In genomic region chr10:43043773-43044394, GRCh38 we compare ENCODE assay signal across 14 cellular contexts. TPM values are rescaled to one million over a fixed set of nuclear protein-coding genes. Genes with fewer than 3 reads are reported as not detected.
DNase-seq lines count a peak whose midpoint lies in the region; ATAC-seq, FAIRE-seq and TF ChIP-seq lines count a peak whose summit lies in the region.
"Had no signal": no experiment of that assay in that cellular context is flagged by ENCODE, and none has a peak within 500 bp of the region (broad histone marks: within the 10 kb centered on the region; RNA-seq: fewer than 3 reads in every experiment).

No MANE protein-coding gene starts in this region.

- no peaks in the 10 kb centered on the region for H3K9me3 ChIP-seq in heart left ventricle
- H3K9me3 ChIP-seq: suprapubic skin had no signal

- ATAC-seq in left ventricle myocardium superior = no peak
- no peak for ATAC-seq in heart left ventricle
- ATAC-seq: right cardiac atrium had no signal

- no peak overlapping the region for H3K27ac ChIP-seq in heart left ventricle
- H3K27ac ChIP-seq: suprapubic skin had no signal

- FAIRE-seq in frontal cortex (lab: Jason Lieb, UNC) = no peak
- FAIRE-seq: D721Med, H54 had no signal

- TF ChIP-seq CTCF in heart left ventricle (IDR thresholded peaks at IDR 0.05) = no peak

- peaks cover 0 to 9% (median 0%) of the 10 kb centered on the region in 9 donors for H3K27me3 ChIP-seq in heart left ventricle

- WGBS in heart left ventricle, 4 donors = 75 to 84% (median 79%) methylated on average over 8 to 9 of the region's 9 CpGs

- no peak overlapping the region for H3K4me3 ChIP-seq in heart left ventricle
- H3K4me3 ChIP-seq: lung, suprapubic skin had no signal

- DNase-seq in left ventricle myocardium superior = peak; percentile 22
- DNase-seq in heart left ventricle = no peak
- peak; percentile 34 for DNase-seq in SHP77 treated with DMSO at 0.1 percent for 48 hours (lab: John Stamatoyannopoulos, UW)
- DNase-seq in mesenteric fat pad (ENCODE audit: low spot score) = peak; percentile 82
- DNase-seq in hypothalamus (lab: John Stamatoyannopoulos, UW) = no peak
- DNase-seq in DMS 273 treated with DMSO at 0.1 percent for 48 hours (lab: John Stamatoyannopoulos, UW) = no peak
- no peak for DNase-seq in frontal cortex (ENCODE audit: low spot score in 2 of 2)
- DNase-seq in glomerular visceral epithelial cell (ENCODE audit: extremely low spot score) = no peak
- DNase-seq: NCI-H1105 treated with DMSO at 0.1 percent for 48 hours had no signal

- H3K36me3 ChIP-seq in heart left ventricle = no peaks in the 10 kb centered on the region
- H3K36me3 ChIP-seq: suprapubic skin had no signal

- no peak for TF ChIP-seq POLR2A in heart left ventricle (IDR thresholded peaks at IDR 0.05)

- intact Hi-C loops in left ventricle myocardium superior (cut with micrococcal nuclease) (no loop called here), heart left ventricle (cut with DNase I) (no loop called here)

- H3K4me1 ChIP-seq in heart left ventricle = no peaks in the 10 kb centered on the region
- H3K4me1 ChIP-seq: suprapubic skin had no signal

RNA-seq across cellular contexts. Expression of gene RET, which starts 33.0 kb away (rescaled TPM):
- total RNA-seq in left ventricle myocardium superior (8.4 TPM), heart left ventricle (1 to 10 TPM in 4 of 9 donors, under 1 TPM in 5; 0.12 to 3.3 (median 0.66) TPM), mesenteric fat pad (0.64 TPM), frontal cortex (1.6 TPM)
- polyA plus RNA-seq in heart left ventricle = under 1 TPM; 0.29 to 0.84 TPM

Comparison
In these comparisons a context has a peak if more than half of its experiments do, and no peak if none do; other contexts are left out.
1. DNase-seq: peak in left ventricle myocardium superior (single experiment), SHP77 treated with DMSO at 0.1 percent for 48 hours (single experiment) and mesenteric fat pad (single experiment); none in heart left ventricle (0 of 5), hypothalamus (0 of 51), DMS 273 treated with DMSO at 0.1 percent for 48 hours (single experiment), frontal cortex (0 of 2) and glomerular visceral epithelial cell (single experiment).